In the genomic region with DNA sequence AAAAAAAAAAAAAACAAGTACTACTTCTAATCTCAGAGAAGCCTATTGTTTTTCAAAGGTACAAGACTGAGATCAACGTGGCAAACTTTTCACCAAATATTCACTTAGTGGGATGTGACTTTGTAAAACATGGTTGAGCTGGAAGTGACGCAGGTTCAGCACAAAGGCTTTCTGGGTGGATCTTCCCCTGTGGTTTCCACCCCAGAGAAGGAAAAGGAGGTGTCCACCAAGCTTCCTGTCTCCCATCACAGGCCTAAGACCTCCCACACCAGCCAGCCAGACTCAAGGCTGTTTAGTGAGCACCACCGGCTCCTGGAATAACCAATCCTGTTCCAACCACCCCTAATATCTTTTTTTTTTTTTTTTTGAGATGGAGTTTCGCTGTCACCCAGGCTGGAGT, we compare ENCODE assay signal across 10 cellular contexts. TPM values are rescaled to one million over a fixed set of nuclear protein-coding genes. Genes with fewer than 3 reads are reported as not detected.
DNase-seq lines count a peak whose midpoint lies in the region; ATAC-seq and TF ChIP-seq lines count a peak whose summit lies in the region.
"Had no signal": no experiment of that assay in that cellular context is flagged by ENCODE, and none has a peak within 500 bp of the region (broad histone marks: within the 10 kb centered on the region; RNA-seq: fewer than 3 reads in every experiment).

No MANE protein-coding gene starts in this region.

- peak overlapping the region in 2 of 3 donors; percentile 70 to 82 for H3K27ac Mint-ChIP-seq in IgD-negative memory B cell
- H3K27ac Mint-ChIP-seq in activated CD8-positive, alpha-beta memory T cell treated with anti-CD3 and anti-CD28 coated beads, Interleukin-2, amount 10 ng/mL, durations not matched to agents 7 days and 5 days = peak overlapping the region; percentile 58
- H3K27ac Mint-ChIP-seq in Caco-2 (ENCODE audit: unreplicated experiment) = no peak overlapping the region

- no peak for TF ChIP-seq CTCF in fibroblast of lung (conservative IDR thresholded peaks at IDR 0.05 in 1 of 2, IDR thresholded peaks at IDR 0.05 in 1 of 2; ENCODE audit: low read depth in 1 of 2, low read length in 2 of 2)
- TF ChIP-seq CTCF in hepatocyte (IDR thresholded peaks at IDR 0.05; ENCODE audit: poor library complexity) = no peak
- TF ChIP-seq CTCF in Caco-2 (IDR thresholded peaks at IDR 0.05; ENCODE audit: insufficient read depth in 1 of 2, low read depth in 1 of 2, low read length in 1 of 2, severe bottlenecking in 1 of 2, unreplicated experiment in 1 of 2) = no peak

- H3K4me3 Mint-ChIP-seq in IgD-negative memory B cell (peak overlapping the region in 2 of 4 donors; percentile 22 to 68), Caco-2 (ENCODE audit: unreplicated experiment) (no peak overlapping the region)
- H3K4me3 Mint-ChIP-seq in activated CD8-positive, alpha-beta memory T cell treated with anti-CD3 and anti-CD28 coated beads, Interleukin-2, amount 10 ng/mL, durations not matched to agents 7 days and 5 days = no peak overlapping the region

- H3K4me2 ChIP-seq in fibroblast of lung (ENCODE audit: extremely low read depth, insufficient read depth, low read length) (no peak overlapping the region), hepatocyte (no peak overlapping the region)

- no peaks in the 10 kb centered on the region for H4K20me1 ChIP-seq in fibroblast of lung (ENCODE audit: control insufficient read depth, extremely low read depth, insufficient read depth, low read length)
- peaks cover 79% of the 10 kb centered on the region for H4K20me1 ChIP-seq in hepatocyte (ENCODE audit: insufficient read depth, poor library complexity, severe bottlenecking)

- no peaks in the 10 kb centered on the region for H3K27me3 Mint-ChIP-seq in IgD-negative memory B cell
- H3K27me3 Mint-ChIP-seq in activated CD8-positive, alpha-beta memory T cell treated with anti-CD3 and anti-CD28 coated beads, Interleukin-2, amount 10 ng/mL, durations not matched to agents 7 days and 5 days = no peaks in the 10 kb centered on the region
- no peaks in the 10 kb centered on the region for H3K27me3 Mint-ChIP-seq in Caco-2 (ENCODE audit: insufficient read depth, unreplicated experiment)

- no peak overlapping the region for H3K9ac ChIP-seq in fibroblast of lung (ENCODE audit: insufficient read depth, low read length)

- no peaks in the 10 kb centered on the region for H3K9me2 ChIP-seq in hepatocyte (replicated peaks; ENCODE audit: insufficient read depth)

- BruUV-seq in Caco-2 (replicated peaks; lab: Mats Ljungman, UMichigan) = no TSS peak

- DNase-seq in activated CD8-positive, alpha-beta memory T cell treated with anti-CD3 and anti-CD28 coated beads, Interleukin-2, amount 10 ng/mL, durations not matched to agents 7 days and 5 days = peak; percentile 79
- peak in 1 of 2 donors; percentile 51 for DNase-seq in fibroblast of lung (ENCODE audit: low read depth in 2 of 2)
- DNase-seq in stimulated activated CD4-positive, alpha-beta T cell treated with anti-CD3 and anti-CD28 coated beads, TNF-alpha, amount 100 ng/mL, for 24 hours (ENCODE audit: low read depth in 3 of 3) = peak in 2 of 3 experiments; percentile 30 to 35
- DNase-seq in HPDE6-E6E7 (ENCODE audit: extremely low spot score) = no peak
- no peak for DNase-seq in islet precursor cell
- no peak for DNase-seq in hepatocyte (ENCODE audit: low spot score)
- DNase-seq in Caco-2 = no peak

- H3K27me3 ChIP-seq in fibroblast of lung (ENCODE audit: control insufficient read depth, insufficient read depth, low read length) = no peaks in the 10 kb centered on the region
- H3K27me3 ChIP-seq in hepatocyte = no peaks in the 10 kb centered on the region
- H3K27me3 ChIP-seq in Caco-2 (replicated peaks; ENCODE audit: control insufficient read depth, insufficient read depth, low read length) = no peaks in the 10 kb centered on the region

- H3K9me3 Mint-ChIP-seq in IgD-negative memory B cell (no peaks in the 10 kb centered on the region), Caco-2 (ENCODE audit: unreplicated experiment) (no peaks in the 10 kb centered on the region)
- H3K9me3 Mint-ChIP-seq in activated CD8-positive, alpha-beta memory T cell treated with anti-CD3 and anti-CD28 coated beads, Interleukin-2, amount 10 ng/mL, durations not matched to agents 7 days and 5 days (ENCODE audit: low read depth) = no peaks in the 10 kb centered on the region

- H3K4me3 ChIP-seq in fibroblast of lung (replicated peaks in 1 of 4; ENCODE audit: control extremely low read depth in 1 of 4, insufficient read depth in 1 of 4, low read depth in 3 of 4, low read length in 4 of 4) (no peak overlapping the region), hepatocyte (no peak overlapping the region), Caco-2 (ENCODE audit: low read depth, low read length) (no peak overlapping the region)
- H3K4me3 ChIP-seq: smooth muscle cell had no signal

- peaks cover 19% of the 10 kb centered on the region for H3K4me1 ChIP-seq in fibroblast of lung (ENCODE audit: control insufficient read depth, extremely low read depth, insufficient read depth, low read length)
- H3K4me1 ChIP-seq in hepatocyte (ENCODE audit: insufficient read depth) = peaks cover 30% of the 10 kb centered on the region
- no peaks in the 10 kb centered on the region; the same call in 1 of the 2 replicates for H3K4me1 ChIP-seq in Caco-2

- H3K27ac ChIP-seq in fibroblast of lung (ENCODE audit: insufficient read depth, low read length) (peak overlapping the region; percentile 14), hepatocyte (no peak overlapping the region)

- intact Hi-C loops in Caco-2 (cut with micrococcal nuclease; ENCODE audit: unreplicated experiment) = no loop called here

- H3K36me3 Mint-ChIP-seq in IgD-negative memory B cell = no peaks in the 10 kb centered on the region
- H3K36me3 Mint-ChIP-seq in activated CD8-positive, alpha-beta memory T cell treated with anti-CD3 and anti-CD28 coated beads, Interleukin-2, amount 10 ng/mL, durations not matched to agents 7 days and 5 days = peaks cover 1% of the 10 kb centered on the region
- H3K36me3 Mint-ChIP-seq in Caco-2 (ENCODE audit: insufficient read depth, unreplicated experiment) = peaks cover 8% of the 10 kb centered on the region

- peaks cover 81% of the 10 kb centered on the region for H3K79me2 ChIP-seq in fibroblast of lung (ENCODE audit: control insufficient read depth, insufficient read depth, low read length)
- peaks cover 100% of the 10 kb centered on the region for H3K79me2 ChIP-seq in hepatocyte

- CTCF ChIA-PET in activated CD8-positive, alpha-beta memory T cell treated with anti-CD3 and anti-CD28 coated beads, Interleukin-2, amount 10 ng/mL, durations not matched to agents 7 days and 5 days (lab: Charles Lee) = interaction anchor here (0.7 to 1.6 kb wide), 5 partner anchors 21 to 215 kb away, joined by 3 to 8 read pairs (median 5); no protein-coding TSS in a partner anchor
- CTCF ChIA-PET in Caco-2 (lab: Charles Lee) = no interaction called here

- H3K4me1 Mint-ChIP-seq in IgD-negative memory B cell (peaks cover 22 to 24% (median 23%) of the 10 kb centered on the region in 3 donors), Caco-2 (ENCODE audit: low read depth, unreplicated experiment) (peaks cover 4% of the 10 kb centered on the region)
- peaks cover 48% of the 10 kb centered on the region for H3K4me1 Mint-ChIP-seq in activated CD8-positive, alpha-beta memory T cell treated with anti-CD3 and anti-CD28 coated beads, Interleukin-2, amount 10 ng/mL, durations not matched to agents 7 days and 5 days

- no peaks in the 10 kb centered on the region for H3K9me3 ChIP-seq in fibroblast of lung (ENCODE audit: control insufficient read depth, insufficient read depth, low read depth, low read length)
- no peaks in the 10 kb centered on the region for H3K9me3 ChIP-seq in hepatocyte (ENCODE audit: low read depth)
- no peaks in the 10 kb centered on the region for H3K9me3 ChIP-seq in Caco-2

- H3K36me3 ChIP-seq in fibroblast of lung (ENCODE audit: control insufficient read depth, insufficient read depth, low read length) = peaks cover 2% of the 10 kb centered on the region
- H3K36me3 ChIP-seq in hepatocyte (replicated peaks; ENCODE audit: insufficient read depth, low read depth) = no peaks in the 10 kb centered on the region
- 0 out of 2 replicates have a peak, but pooled peaks cover 1% of the 10 kb centered on the region for H3K36me3 ChIP-seq in Caco-2 (ENCODE audit: control insufficient read depth, insufficient read depth, low read length)

- H2AFZ ChIP-seq in fibroblast of lung (ENCODE audit: low read length) = no peak overlapping the region
- no peak overlapping the region for H2AFZ ChIP-seq in hepatocyte

- POLR2A ChIA-PET in Caco-2 (lab: Charles Lee) = no interaction called here

- WGBS in hepatocyte (ENCODE audit: low lambda C conversion rate, missing lambda C conversion rate) = 78% methylated on average over 3 of the region's 4 CpGs

- ATAC-seq in activated CD8-positive, alpha-beta memory T cell treated with anti-CD3 and anti-CD28 coated beads, Interleukin-2, amount 10 ng/mL, durations not matched to agents 7 days and 5 days = peak; percentile 85
- ATAC-seq: Panc1 had no signal

RNA-seq across cellular contexts. Expression of a gene that starts 5.7 kb away (rescaled TPM):
- polyA plus RNA-seq in IgD-negative memory B cell (5.9 TPM), fibroblast of lung (37.2 and 40.3 TPM in 2 replicates), hepatocyte (90.0 and 102 TPM in 2 replicates)
- 10 to 100 TPM; 29.8 to 35.5 TPM for total RNA-seq in activated CD8-positive, alpha-beta memory T cell treated with anti-CD3 and anti-CD28 coated beads, Interleukin-2, amount 10 ng/mL, durations not matched to agents 7 days and 5 days
- total RNA-seq in fibroblast of lung (19.5 and 28.2 TPM in 2 replicates), hepatocyte (32.1 and 58.2 TPM in 2 replicates), Caco-2 (2022) (52.4 and 53.3 TPM in 2 replicates)
- 55.8 and 60.3 TPM in 2 replicates for polyA plus RNA-seq in fibroblast of lung (2012)
- polyA minus RNA-seq in fibroblast of lung (ENCODE audit: low replicate concordance) = 82.2 and 114 TPM in 2 replicates

RNA-seq across cellular contexts. Expression of a gene that starts 50.1 kb away (rescaled TPM):
- polyA plus RNA-seq in IgD-negative memory B cell (12.6 TPM), fibroblast of lung (121 and 145 TPM in 2 replicates), hepatocyte (123 and 152 TPM in 2 replicates)
- 100 to 1,000 TPM; 110 to 122 TPM for total RNA-seq in activated CD8-positive, alpha-beta memory T cell treated with anti-CD3 and anti-CD28 coated beads, Interleukin-2, amount 10 ng/mL, durations not matched to agents 7 days and 5 days
- total RNA-seq in fibroblast of lung (85.0 and 99.3 TPM in 2 replicates), hepatocyte (85.8 and 89.5 TPM in 2 replicates), Caco-2 (2022) (129 and 139 TPM in 2 replicates)
- 93.6 and 106 TPM in 2 replicates for polyA plus RNA-seq in fibroblast of lung (2012)
- 160 and 250 TPM in 2 replicates for polyA minus RNA-seq in fibroblast of lung (ENCODE audit: low replicate concordance)

Comparison
In these comparisons a context has a peak if more than half of its experiments do, and no peak if none do; other contexts are left out.
1. DNase-seq: peak in activated CD8-positive, alpha-beta memory T cell treated with anti-CD3 and anti-CD28 coated beads, Interleukin-2, amount 10 ng/mL, durations not matched to agents 7 days and 5 days (single experiment) and stimulated activated CD4-positive, alpha-beta T cell treated with anti-CD3 and anti-CD28 coated beads, TNF-alpha, amount 100 ng/mL, for 24 hours (2 of 3); none in HPDE6-E6E7 (single experiment), islet precursor cell (single experiment), hepatocyte (single experiment) and Caco-2 (0 of 2).